Comparison of ENCODE assay signal across 1 cellular context in genomic region chr18:58657081-58657480, GRCh38.
TF ChIP-seq lines count a peak whose summit lies in the region.

No MANE protein-coding gene starts in this region.

TF ChIP-seq in GM12878, 131 proteins besides CTCF, POLR2A, EP300 and RAD21:
- TF ChIP-seq JUND (IDR thresholded peaks at IDR 0.05; ENCODE audit: low read depth, low read length) (no peak), TCF12 (IDR thresholded peaks at IDR 0.05; ENCODE audit: low read depth, low read length) (no peak), CREB1 (IDR thresholded peaks at IDR 0.05; ENCODE audit: low read depth) (no peak), HDAC2 (IDR thresholded peaks at IDR 0.05) (no peak), TAF1 (IDR thresholded peaks at IDR 0.05; ENCODE audit: borderline replicate concordance, low read depth, low read length) (no peak), EGR1 (IDR thresholded peaks at IDR 0.05; ENCODE audit: borderline replicate concordance in 1 of 2, low read depth in 2 of 2, low read length in 2 of 2) (no peak), CBX5 (IDR thresholded peaks at IDR 0.05; ENCODE audit: low read depth) (no peak), IKZF1 (conservative IDR thresholded peaks at IDR 0.05) (no peak; the same call in 1 of the 2 replicates), POLR2AphosphoS5 (IDR thresholded peaks at IDR 0.05; ENCODE audit: low read length) (0 out of 2 replicates have a peak, but pooled peaks have one; percentile 39), ZNF217 (IDR thresholded peaks at IDR 0.05) (no peak), EED (IDR thresholded peaks at IDR 0.05; ENCODE audit: low read depth) (0 out of 2 replicates have a peak, but pooled peaks have one; percentile 20), IRF4 (IDR thresholded peaks at IDR 0.05; ENCODE audit: low read depth, low read length) (no peak), BCL3 (IDR thresholded peaks at IDR 0.05; ENCODE audit: borderline replicate concordance, insufficient read depth, low read depth, low read length, poor library complexity, severe bottlenecking) (no peak), KAT2A (conservative IDR thresholded peaks at IDR 0.05; ENCODE audit: control insufficient read depth, low read depth, low read length) (no peak), ZBED1 (IDR thresholded peaks at IDR 0.05; ENCODE audit: borderline replicate concordance) (no peak)
- TF ChIP-seq, protein P1, sequence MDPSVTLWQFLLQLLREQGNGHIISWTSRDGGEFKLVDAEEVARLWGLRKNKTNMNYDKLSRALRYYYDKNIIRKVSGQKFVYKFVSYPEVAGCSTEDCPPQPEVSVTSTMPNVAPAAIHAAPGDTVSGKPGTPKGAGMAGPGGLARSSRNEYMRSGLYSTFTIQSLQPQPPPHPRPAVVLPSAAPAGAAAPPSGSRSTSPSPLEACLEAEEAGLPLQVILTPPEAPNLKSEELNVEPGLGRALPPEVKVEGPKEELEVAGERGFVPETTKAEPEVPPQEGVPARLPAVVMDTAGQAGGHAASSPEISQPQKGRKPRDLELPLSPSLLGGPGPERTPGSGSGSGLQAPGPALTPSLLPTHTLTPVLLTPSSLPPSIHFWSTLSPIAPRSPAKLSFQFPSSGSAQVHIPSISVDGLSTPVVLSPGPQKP (IDR thresholded peaks at IDR 0.05; ENCODE audit: low read depth, low read length), result no peak
